Comparison of ENCODE assay signal across 9 cellular contexts in the genomic region with DNA sequence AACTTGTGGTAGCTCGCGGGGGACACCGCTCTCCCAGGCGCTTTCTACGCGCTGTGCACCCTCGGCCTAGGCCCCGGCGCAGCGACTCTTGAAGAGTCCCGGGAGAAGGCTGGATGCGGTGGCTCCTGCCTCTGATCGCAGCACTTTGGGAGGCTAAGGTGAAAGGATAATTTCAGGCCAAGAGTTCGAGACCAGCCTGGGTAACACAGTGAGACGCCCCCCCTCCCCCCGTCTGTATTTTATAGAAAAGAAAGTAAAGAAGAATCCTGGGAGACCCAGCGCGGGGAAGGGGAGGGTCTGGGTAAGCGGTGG. TPM values are rescaled to one million over a fixed set of nuclear protein-coding genes. Genes with fewer than 3 reads are reported as not detected.
DNase-seq lines count a peak whose midpoint lies in the region; ATAC-seq and TF ChIP-seq lines count a peak whose summit lies in the region.
"Had no signal": no experiment of that assay in that cellular context is flagged by ENCODE, and none has a peak within 500 bp of the region (broad histone marks: within the 10 kb centered on the region; RNA-seq: fewer than 3 reads in every experiment).

No MANE protein-coding gene starts in this region.

- no peak overlapping the region for H2AFZ ChIP-seq in Karpas-422 (ENCODE audit: low read length)

- TF ChIP-seq POLR2A in tibial nerve (IDR thresholded peaks at IDR 0.05) = no peak

- peak overlapping the region; percentile 56 to 83 (median 64) for H3K4me3 ChIP-seq in tibial nerve
- no peak overlapping the region for H3K4me3 ChIP-seq in Karpas-422 (ENCODE audit: low read length)

- no peak for DNase-seq in activated CD8-positive, alpha-beta memory T cell treated with anti-CD3 and anti-CD28 coated beads, Interleukin-2, amount 10 ng/mL, durations not matched to agents 7 days and 5 days
- no peak for DNase-seq in activated CD8-positive, alpha-beta memory T cell treated with anti-CD3 and anti-CD28 coated beads, Interleukin-2, amount 50 U/mL, for 4 hours
- peak; percentile 27 for DNase-seq in MCF 10A (ENCODE audit: unreplicated experiment)
- DNase-seq in memory B cell (ENCODE audit: low spot score in 2 of 2) = no peak
- no peak for DNase-seq in tibial nerve (ENCODE audit: low spot score in 2 of 2)
- no peak for DNase-seq in Karpas-422
- DNase-seq in activated effector memory CD4-positive, alpha-beta T cell treated with anti-CD3 and anti-CD28 coated beads, Interleukin-2, amount 50 U/mL, for 16 hours = no peak
- DNase-seq: DND-41 had no signal

- H3K36me3 ChIP-seq in tibial nerve (no peaks in the 10 kb centered on the region), Karpas-422 (ENCODE audit: insufficient read depth, low read length) (no peaks in the 10 kb centered on the region)

- CTCF ChIA-PET in activated CD8-positive, alpha-beta memory T cell treated with anti-CD3 and anti-CD28 coated beads, Interleukin-2, amount 10 ng/mL, durations not matched to agents 7 days and 5 days (lab: Charles Lee) = no interaction called here
- CTCF ChIA-PET in MCF 10A (lab: Yijun Ruan, JAX) = no interaction called here

- H4K20me1 ChIP-seq in Karpas-422 (ENCODE audit: insufficient read depth, low read depth, low read length) = no peaks in the 10 kb centered on the region

- H3K27me3 ChIP-seq in tibial nerve (peaks cover 0 to 7% of the 10 kb centered on the region in 2 donors), Karpas-422 (ENCODE audit: low read length) (no peaks in the 10 kb centered on the region)

- H3K4me1 ChIP-seq in tibial nerve (peaks cover 0 to 63% (median 14%) of the 10 kb centered on the region in 4 donors), Karpas-422 (ENCODE audit: low read length) (no peaks in the 10 kb centered on the region)

- H3K9ac ChIP-seq in Karpas-422 (ENCODE audit: low read length) = no peak overlapping the region

- no peak for TF ChIP-seq CTCF in MCF 10A (IDR thresholded peaks at IDR 0.05; ENCODE audit: unreplicated experiment)
- TF ChIP-seq CTCF in tibial nerve (IDR thresholded peaks at IDR 0.05) = no peak

- ATAC-seq in activated CD8-positive, alpha-beta memory T cell treated with anti-CD3 and anti-CD28 coated beads, Interleukin-2, amount 10 ng/mL, durations not matched to agents 7 days and 5 days = no peak
- ATAC-seq in memory B cell (ENCODE audit: low read depth) = no peak
- ATAC-seq in HG03469 (IDR thresholded peaks at IDR 0.05; ENCODE audit: unreplicated experiment) = no peak

- no peak overlapping the region for H3K27ac Mint-ChIP-seq in activated CD8-positive, alpha-beta memory T cell treated with anti-CD3 and anti-CD28 coated beads, Interleukin-2, amount 10 ng/mL, durations not matched to agents 7 days and 5 days
- H3K27ac Mint-ChIP-seq in MCF 10A (ENCODE audit: low read depth, unreplicated experiment) (no peak overlapping the region), memory B cell (no peak overlapping the region)

- H3K9me2 ChIP-seq in Karpas-422 (replicated peaks; ENCODE audit: insufficient read depth, low read length) = no peaks in the 10 kb centered on the region

- H3K9me3 ChIP-seq in tibial nerve = no peaks in the 10 kb centered on the region
- H3K9me3 ChIP-seq in Karpas-422 (ENCODE audit: low read length) = no peaks in the 10 kb centered on the region

- BruUV-seq in MCF 10A (replicated peaks; lab: Mats Ljungman, UMichigan) = no TSS peak

- no peak overlapping the region for H3K4me2 ChIP-seq in Karpas-422 (ENCODE audit: low read depth, low read length, poor library complexity, severe bottlenecking)

- peaks cover 19% of the 10 kb centered on the region for H3K4me1 Mint-ChIP-seq in activated CD8-positive, alpha-beta memory T cell treated with anti-CD3 and anti-CD28 coated beads, Interleukin-2, amount 10 ng/mL, durations not matched to agents 7 days and 5 days
- H3K4me1 Mint-ChIP-seq in MCF 10A (ENCODE audit: insufficient read depth, unreplicated experiment) (peaks cover 32% of the 10 kb centered on the region), memory B cell (peaks cover 5% of the 10 kb centered on the region)

- H3K36me3 Mint-ChIP-seq in activated CD8-positive, alpha-beta memory T cell treated with anti-CD3 and anti-CD28 coated beads, Interleukin-2, amount 10 ng/mL, durations not matched to agents 7 days and 5 days = no peaks in the 10 kb centered on the region
- no peaks in the 10 kb centered on the region for H3K36me3 Mint-ChIP-seq in MCF 10A (ENCODE audit: insufficient read depth, unreplicated experiment)
- no peaks in the 10 kb centered on the region for H3K36me3 Mint-ChIP-seq in memory B cell

- intact Hi-C loops in MCF 10A (cut with micrococcal nuclease) = no loop called here

- no peaks in the 10 kb centered on the region for H3K9me3 Mint-ChIP-seq in activated CD8-positive, alpha-beta memory T cell treated with anti-CD3 and anti-CD28 coated beads, Interleukin-2, amount 10 ng/mL, durations not matched to agents 7 days and 5 days (ENCODE audit: low read depth)
- H3K9me3 Mint-ChIP-seq in MCF 10A (ENCODE audit: unreplicated experiment) (no peaks in the 10 kb centered on the region), memory B cell (no peaks in the 10 kb centered on the region)

- H3K27ac ChIP-seq in tibial nerve = peak overlapping the region; percentile 74 to 88 (median 84)
- H3K27ac ChIP-seq in Karpas-422 (ENCODE audit: low read length) = no peak overlapping the region

- POLR2A ChIA-PET in MCF 10A (lab: Yijun Ruan, JAX) = interaction anchor here (0.6 to 0.7 kb wide), 2 partner anchors 41 to 115 kb away, joined by 3 read pairs; no protein-coding TSS in a partner anchor

- no peaks in the 10 kb centered on the region for H3K79me2 ChIP-seq in Karpas-422 (ENCODE audit: low read length)

- no peak for TF ChIP-seq EP300 in tibial nerve (IDR thresholded peaks at IDR 0.05)

- peak overlapping the region; percentile 43 for H3K4me3 Mint-ChIP-seq in activated CD8-positive, alpha-beta memory T cell treated with anti-CD3 and anti-CD28 coated beads, Interleukin-2, amount 10 ng/mL, durations not matched to agents 7 days and 5 days
- H3K4me3 Mint-ChIP-seq in MCF 10A (ENCODE audit: unreplicated experiment) (peak overlapping the region; percentile 65), memory B cell (peak overlapping the region; percentile 64)

- 9 to 11% methylated on average over 13 to 19 of the region's 19 CpGs for WGBS in tibial nerve, 2 donors

- peaks cover 44% of the 10 kb centered on the region for H3K27me3 Mint-ChIP-seq in activated CD8-positive, alpha-beta memory T cell treated with anti-CD3 and anti-CD28 coated beads, Interleukin-2, amount 10 ng/mL, durations not matched to agents 7 days and 5 days
- H3K27me3 Mint-ChIP-seq in MCF 10A (ENCODE audit: insufficient read depth, unreplicated experiment) (no peaks in the 10 kb centered on the region), memory B cell (peaks cover 16% of the 10 kb centered on the region)

RNA-seq across cellular contexts. Expression of a gene that starts 0.4 kb away (rescaled TPM):
- not detected for total RNA-seq in activated CD8-positive, alpha-beta memory T cell treated with anti-CD3 and anti-CD28 coated beads, Interleukin-2, amount 10 ng/mL, durations not matched to agents 7 days and 5 days
- total RNA-seq in MCF 10A (2022) = 3.9 and 6.1 TPM in 2 replicates
- total RNA-seq in tibial nerve = 100 to 1,000 TPM; 162 to 363 (median 321) TPM
- total RNA-seq in Karpas-422 (2014; rRNA removed; shearing (Covaris generic); ENCODE audit: low replicate concordance) = not detected in 2 replicates

RNA-seq across cellular contexts. Expression of a gene that starts 39.8 kb away (rescaled TPM):
- 10 to 100 TPM; 24.9 to 30.2 TPM for total RNA-seq in activated CD8-positive, alpha-beta memory T cell treated with anti-CD3 and anti-CD28 coated beads, Interleukin-2, amount 10 ng/mL, durations not matched to agents 7 days and 5 days
- total RNA-seq in MCF 10A (2022) (94.4 and 114 TPM in 2 replicates), tibial nerve (10 to 100 TPM; 54.0 to 63.8 (median 55.5) TPM)
- 44.5 and 96.8 TPM in 2 replicates for total RNA-seq in Karpas-422 (2014; rRNA removed; shearing (Covaris generic); ENCODE audit: low replicate concordance)

Comparison
In these comparisons a context has a peak if more than half of its experiments do, and no peak if none do; other contexts are left out.
1. RNA of a gene that starts 0.4 kb away (total RNA-seq): 162 to 363 TPM in tibial nerve; 3.9 to 6.1 TPM in MCF 10A, not detected in activated CD8-positive, alpha-beta memory T cell treated with anti-CD3 and anti-CD28 coated beads, Interleukin-2, amount 10 ng/mL, durations not matched to agents 7 days and 5 days and not detected in Karpas-422; every median in the first group is over 10 times any median in the second.
2. Peak in every context shown above with its lines, with median percentiles within 50 percentile points of each other: H3K4me3 Mint-ChIP-seq.